Comparison of ENCODE assay signal across 8 cellular contexts in the genomic region with DNA sequence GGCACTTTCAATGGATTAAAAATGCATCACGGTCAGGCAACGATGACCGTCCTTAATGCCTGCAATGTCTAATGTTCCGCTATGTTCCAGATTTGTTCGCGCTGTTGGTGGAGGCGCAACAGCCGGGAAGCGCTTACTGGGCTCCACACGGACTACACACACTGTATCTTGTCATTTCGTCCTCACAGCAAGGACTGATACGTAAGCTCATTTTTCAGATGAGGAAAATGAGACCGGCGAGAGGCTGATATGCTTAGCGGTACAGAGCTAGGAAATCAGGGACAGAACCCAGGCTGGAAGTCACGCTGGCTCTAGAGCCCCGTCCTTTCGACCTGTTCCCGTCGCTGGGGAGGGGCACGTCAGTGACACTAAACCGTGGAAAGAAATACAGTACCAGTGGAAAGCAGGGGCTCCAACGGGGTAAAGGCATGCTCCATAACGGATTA. TPM values are rescaled to one million over a fixed set of nuclear protein-coding genes. Genes with fewer than 3 reads are reported as not detected.
DNase-seq lines count a peak whose midpoint lies in the region; ATAC-seq and TF ChIP-seq lines count a peak whose summit lies in the region.

No MANE protein-coding gene starts in this region.

- peak; percentile 13 for ATAC-seq in HG03565 (IDR thresholded peaks at IDR 0.05; ENCODE audit: unreplicated experiment)
- ATAC-seq in left ventricle myocardium superior = peak; percentile 71

- H3F3A ChIP-seq in PC-9 (ENCODE audit: insufficient read depth, low read depth) = peaks cover 10% of the 10 kb centered on the region

- DNase-seq in DMS53 treated with DMSO at 0.1 percent for 48 hours (lab: John Stamatoyannopoulos, UW; ENCODE audit: unreplicated experiment) (peak; percentile 57), GM20000 (ENCODE audit: low spot score) (peak; percentile 43), PC-9 (no peak), left ventricle myocardium superior (peak; percentile 53), posterior cingulate gyrus (peak in 8 of 10 donors; percentile 39 to 87 (median 50)), GM19240 (ENCODE audit: insufficient read length, low spot score) (no peak)

- no peak for TF ChIP-seq CTCF in GM20000 (IDR thresholded peaks at IDR 0.05; ENCODE audit: extremely low read depth, missing control alignments)
- no peak for TF ChIP-seq CTCF in PC-9 (conservative IDR thresholded peaks at IDR 0.05)

- no peaks in the 10 kb centered on the region for H4K20me1 ChIP-seq in PC-9 (ENCODE audit: insufficient read depth)

- H2AFZ ChIP-seq in PC-9 = peak overlapping the region; percentile 94

- no peaks in the 10 kb centered on the region for H3K36me3 ChIP-seq in PC-9 (ENCODE audit: low read depth)

- H3K4me2 ChIP-seq in PC-9 = peak overlapping the region; percentile 94

- peak overlapping the region; percentile 96 for H3K4me3 ChIP-seq in PC-9

- POLR2A ChIA-PET in PC-9 (lab: Charles Lee; ENCODE audit: unreplicated experiment) = no interaction called here

- H3K27me3 ChIP-seq in PC-9 (ENCODE audit: insufficient read depth, low read depth) = no peaks in the 10 kb centered on the region

- H3K79me2 ChIP-seq in PC-9 (ENCODE audit: low read depth) = no peaks in the 10 kb centered on the region

- H3K9me3 ChIP-seq in PC-9 (ENCODE audit: insufficient read depth, low read depth) = no peaks in the 10 kb centered on the region

- intact Hi-C loops in PC-9 (cut with micrococcal nuclease; ENCODE audit: unreplicated experiment) (no loop called here), left ventricle myocardium superior (cut with micrococcal nuclease) (no loop called here), posterior cingulate gyrus (cut with DNase I) (no loop called here)

- CTCF ChIA-PET in PC-9 (lab: Charles Lee) = interaction anchor here (1.1 kb wide), 1 partner anchor 96 kb away, joined by 6 read pairs; no protein-coding TSS in a partner anchor

- H3K27ac ChIP-seq in PC-9 = no peak overlapping the region
- peak overlapping the region; percentile 81 for H3K27ac ChIP-seq in angular gyrus (ENCODE audit: low read depth, low read length)

- peaks cover 25% of the 10 kb centered on the region for H3K4me1 ChIP-seq in PC-9 (replicated peaks; ENCODE audit: insufficient read depth)

- BruUV-seq in PC-9 (replicated peaks; lab: Mats Ljungman, UMichigan) = TSS peak; percentile 68

- no peaks in the 10 kb centered on the region for H3K9me2 ChIP-seq in PC-9 (ENCODE audit: insufficient read depth)

RNA-seq across cellular contexts. Expression of gene TPK1, which starts 0.7 kb away (rescaled TPM):
- total RNA-seq in PC-9 (2021) (0.65 and 0.90 TPM in 2 replicates), left ventricle myocardium superior (4.9 TPM)

Comparison
In these comparisons a context has a peak if more than half of its experiments do, and no peak if none do; other contexts are left out.
1. DNase-seq: peak in DMS53 treated with DMSO at 0.1 percent for 48 hours (single experiment), GM20000 (single experiment), left ventricle myocardium superior (single experiment) and posterior cingulate gyrus (8 of 10); none in PC-9 (0 of 2) and GM19240 (single experiment).